Comparison of ENCODE assay signal across 18 cellular contexts in genomic region chr16:993731-994130, GRCh38. TPM values are rescaled to one million over a fixed set of nuclear protein-coding genes. Genes with fewer than 3 reads are reported as not detected.
DNase-seq lines count a peak whose midpoint lies in the region; ATAC-seq and TF ChIP-seq lines count a peak whose summit lies in the region.
"Had no signal": no experiment of that assay in that cellular context is flagged by ENCODE, and none has a peak within 500 bp of the region (broad histone marks: within the 10 kb centered on the region; RNA-seq: fewer than 3 reads in every experiment).

No MANE protein-coding gene starts in this region.

- H3K4ac ChIP-seq in IMR-90 (ENCODE audit: low read depth, low read length): no peak overlapping the region

- no peak overlapping the region for H3K27ac ChIP-seq in HEK293 (ENCODE audit: extremely low read depth, low read depth, low read length)
- H3K27ac ChIP-seq in IMR-90 (ENCODE audit: insufficient read depth, low read length): no peak overlapping the region
- no peak overlapping the region for H3K27ac ChIP-seq in suprapubic skin
- H3K27ac ChIP-seq: 22Rv1; A549; BLaER1 treated with 17β-estradiol and CSF1 and Interleukin-3, amounts not matched to agents 10 nM and 100 nM; C4-2B had no signal

- H2BK20ac ChIP-seq in IMR-90 (ENCODE audit: low read depth, low read length): no peak overlapping the region

- no peaks in the 10 kb centered on the region for H4K20me1 ChIP-seq in IMR-90 (ENCODE audit: insufficient read depth, low read length)

- dilution Hi-C loops in IMR-90 (cut with HindIII; ENCODE audit: low sequenced_read_pairs, unreplicated experiment): no loop called here

- H3K56ac ChIP-seq in IMR-90 (ENCODE audit: extremely low read depth, insufficient read depth, low read length): no peak overlapping the region

- H3K27me3 ChIP-seq in IMR-90 (ENCODE audit: control insufficient read depth, insufficient read depth, low read length): peaks cover 45% of the 10 kb centered on the region
- H3K27me3 ChIP-seq in suprapubic skin: peaks cover 64% of the 10 kb centered on the region

- CTCF ChIA-PET in HEK293 (lab: Yijun Ruan, JAX) (no interaction called here), IMR-90 (lab: Yijun Ruan, JAX) (no interaction called here)

- no peak overlapping the region for H4K91ac ChIP-seq in IMR-90 (ENCODE audit: insufficient read depth, low read depth, low read length)

- no peak overlapping the region for H2BK15ac ChIP-seq in IMR-90 (ENCODE audit: low read depth, low read length)

- H3K9me3 ChIP-seq in HEK293 (ENCODE audit: control insufficient read depth, insufficient read depth, low read depth, low read length) (no peaks in the 10 kb centered on the region), IMR-90 (ENCODE audit: control insufficient read depth, insufficient read depth, low read length) (peaks cover 27% of the 10 kb centered on the region), suprapubic skin (peaks cover 12% of the 10 kb centered on the region)
- H3K9me3 ChIP-seq: A549; BLaER1 treated with 17β-estradiol and CSF1 and Interleukin-3, amounts not matched to agents 10 nM and 100 nM; Caco-2 had no signal

- H3K4me2 ChIP-seq in IMR-90 (ENCODE audit: low read depth, low read length): no peak overlapping the region
- H3K4me2 ChIP-seq: A549; BLaER1 treated with 17β-estradiol and CSF1 and Interleukin-3, amounts not matched to agents 10 nM and 100 nM had no signal

- H3K9ac ChIP-seq in IMR-90 (ENCODE audit: low read depth, low read length): no peak overlapping the region
- H3K9ac ChIP-seq: BLaER1 treated with 17β-estradiol and CSF1 and Interleukin-3, amounts not matched to agents 10 nM and 100 nM had no signal

- H2AK9ac ChIP-seq in IMR-90 (replicated peaks; ENCODE audit: low read depth, low read length, poor library complexity): no peak overlapping the region

- DNase-seq in IMR-90 (no peak), NOMO-1 treated with dmso at 0.1 percent for 144 hours (lab: John Stamatoyannopoulos, UW; ENCODE audit: unreplicated experiment) (no peak), suprapubic skin (ENCODE audit: low spot score in 2 of 2) (no peak)
- DNase-seq in effector CD4-positive, alpha-beta T cell: no peak
- DNase-seq: AML-193; Caco-2; Calu3; CD4-positive, alpha-beta T cell; CD8-positive, alpha-beta T cell; DMS79 treated with DMSO at 0.1 percent for 48 hours; GF-D8 had no signal

- TF ChIP-seq EP300 in suprapubic skin (IDR thresholded peaks at IDR 0.05): no peak

- ATAC-seq in IMR-90 (ENCODE audit: low read depth): no peak
- peak; percentile 21 for ATAC-seq in stimulated activated memory B cell treated with anti-CD40 and anti-IgM and Interleukin-4, amounts not matched to agents 10 μg/mL and 1 μg/mL and 100 μg/mL, for 72 hours
- ATAC-seq: A549; CD8-positive, alpha-beta T cell had no signal

- no TSS peak for BruUV-seq in IMR-90 (replicated peaks; lab: Mats Ljungman, UMichigan)

- H2BK5ac ChIP-seq in IMR-90 (ENCODE audit: low read depth, low read length, poor library complexity, severe bottlenecking): peak overlapping the region; percentile 26

- no peaks in the 10 kb centered on the region for H3K79me1 ChIP-seq in IMR-90 (ENCODE audit: low read depth in 1 of 2, low read length in 2 of 2)

- H2AK5ac ChIP-seq in IMR-90 (ENCODE audit: low read depth, low read length): no peak overlapping the region

- H2AFZ ChIP-seq in IMR-90 (replicated peaks; ENCODE audit: low read length, poor library complexity): no peak overlapping the region

- H4K5ac ChIP-seq in IMR-90 (ENCODE audit: low read depth, low read length): no peak overlapping the region

- H3K23ac ChIP-seq in IMR-90 (ENCODE audit: low read depth, low read length): no peak overlapping the region

- 51% methylated on average over 3 of the region's 3 CpGs; no CpG with 5 or more reads in 1 of the 2 experiments for WGBS in IMR-90 (ENCODE audit: extremely low coverage in 2 of 2, insufficient read length in 1 of 2), 2 experiments
- WGBS in suprapubic skin: 88% methylated on average over 3 of the region's 3 CpGs

- peaks cover 20% of the 10 kb centered on the region for H3K4me1 Mint-ChIP-seq in stimulated activated memory B cell treated with anti-CD40 and anti-IgM and Interleukin-4, amounts not matched to agents 10 μg/mL and 1 μg/mL and 100 μg/mL, for 72 hours
- H3K4me1 Mint-ChIP-seq: B cell had no signal

- H3K18ac ChIP-seq in IMR-90 (ENCODE audit: low read depth, low read length): no peak overlapping the region

- in situ Hi-C loops in IMR-90 (cut with MboI; ENCODE audit: low sequenced_read_pairs): no loop called here

- peaks cover 79% of the 10 kb centered on the region for H3K27me3 Mint-ChIP-seq in stimulated activated memory B cell treated with anti-CD40 and anti-IgM and Interleukin-4, amounts not matched to agents 10 μg/mL and 1 μg/mL and 100 μg/mL, for 72 hours
- H3K27me3 Mint-ChIP-seq: CD4-positive, alpha-beta T cell had no signal

- no peak overlapping the region for H3K27ac Mint-ChIP-seq in stimulated activated memory B cell treated with anti-CD40 and anti-IgM and Interleukin-4, amounts not matched to agents 10 μg/mL and 1 μg/mL and 100 μg/mL, for 72 hours
- H3K27ac Mint-ChIP-seq: B cell; CD4-positive, alpha-beta T cell; CD8-positive, alpha-beta T cell had no signal

- no peaks in the 10 kb centered on the region for H3K9me1 ChIP-seq in IMR-90 (ENCODE audit: insufficient read depth, low read length)

- no peak overlapping the region for H2BK120ac ChIP-seq in IMR-90 (ENCODE audit: low read depth, low read length)

- intact Hi-C loops in IMR-90 (cut with micrococcal nuclease): no loop called here

- TF ChIP-seq POLR2A in IMR-90 (IDR thresholded peaks at IDR 0.05; ENCODE audit: low read depth, low read length) (no peak), suprapubic skin (IDR thresholded peaks at IDR 0.05) (no peak)

- no peak for TF ChIP-seq CTCF in HEK293 (tag by site-specific recombination; IDR thresholded peaks at IDR 0.05)
- TF ChIP-seq CTCF in IMR-90 (conservative IDR thresholded peaks at IDR 0.05; ENCODE audit: low read depth, low read length): no peak
- no peak for TF ChIP-seq CTCF in suprapubic skin (IDR thresholded peaks at IDR 0.05)

- H3K36me3 Mint-ChIP-seq in stimulated activated memory B cell treated with anti-CD40 and anti-IgM and Interleukin-4, amounts not matched to agents 10 μg/mL and 1 μg/mL and 100 μg/mL, for 72 hours: no peaks in the 10 kb centered on the region

- POLR2A ChIA-PET in HEK293 (lab: Yijun Ruan, JAX): interaction anchor here (0.5 kb wide), 1 partner anchor 36 kb away, joined by 3 read pairs; no protein-coding TSS in a partner anchor
- POLR2A ChIA-PET in IMR-90 (lab: Charles Lee; ENCODE audit: unreplicated experiment): no interaction called here

- H3K4me3 ChIP-seq in HEK293 (ENCODE audit: low read depth, low read length) (no peak overlapping the region), IMR-90 (ENCODE audit: insufficient read depth, low read depth, low read length) (no peak overlapping the region), suprapubic skin (no peak overlapping the region)
- H3K4me3 ChIP-seq: A549; BLaER1 treated with 17β-estradiol and CSF1 and Interleukin-3, amounts not matched to agents 10 nM and 100 nM had no signal

- H3K14ac ChIP-seq in IMR-90 (replicated peaks; ENCODE audit: low read depth, low read length): no peak overlapping the region

- peaks cover 11% of the 10 kb centered on the region for H3K9me3 Mint-ChIP-seq in stimulated activated memory B cell treated with anti-CD40 and anti-IgM and Interleukin-4, amounts not matched to agents 10 μg/mL and 1 μg/mL and 100 μg/mL, for 72 hours
- H3K9me3 Mint-ChIP-seq: CD4-positive, alpha-beta T cell; CD8-positive, alpha-beta T cell had no signal

- H3K4me1 ChIP-seq in HEK293 (ENCODE audit: control insufficient read depth, insufficient read depth, low read length) (no peaks in the 10 kb centered on the region), IMR-90 (ENCODE audit: control insufficient read depth, insufficient read depth, low read length) (no peaks in the 10 kb centered on the region), suprapubic skin (peaks cover 13% of the 10 kb centered on the region)

- H3K36me3 ChIP-seq in HEK293 (ENCODE audit: control insufficient read depth in 2 of 2, insufficient read depth in 1 of 2, low read length in 2 of 2): no peaks in the 10 kb centered on the region
- H3K36me3 ChIP-seq in IMR-90 (ENCODE audit: control insufficient read depth, insufficient read depth, low read length): no peaks in the 10 kb centered on the region
- H3K36me3 ChIP-seq in suprapubic skin: no peaks in the 10 kb centered on the region
- H3K36me3 ChIP-seq: BLaER1 treated with 17β-estradiol and CSF1 and Interleukin-3, amounts not matched to agents 10 nM and 100 nM had no signal

- TF ChIP-seq RAD21 in IMR-90 (IDR thresholded peaks at IDR 0.05; ENCODE audit: low read length): no peak

- no peak overlapping the region for H3K4me3 Mint-ChIP-seq in stimulated activated memory B cell treated with anti-CD40 and anti-IgM and Interleukin-4, amounts not matched to agents 10 μg/mL and 1 μg/mL and 100 μg/mL, for 72 hours
- H3K4me3 Mint-ChIP-seq: B cell; CD4-positive, alpha-beta T cell; CD8-positive, alpha-beta T cell had no signal

- H4K8ac ChIP-seq in IMR-90 (ENCODE audit: low read depth in 2 of 2, low read length in 2 of 2): no peak overlapping the region

TF ChIP-seq in HEK293, 187 proteins besides CTCF, POLR2A, EP300 and RAD21:
- no peak for TF ChIP-seq ZNF112 (tag by site-specific recombination; IDR thresholded peaks at IDR 0.05)
- no peak for TF ChIP-seq ZFP41 (tag by site-specific recombination; IDR thresholded peaks at IDR 0.05; ENCODE audit: borderline replicate concordance)
- TF ChIP-seq ZFHX2 (tag by site-specific recombination; conservative IDR thresholded peaks at IDR 0.05): peak; percentile 80
- TF ChIP-seq EGR2 (tag by site-specific recombination; IDR thresholded peaks at IDR 0.05; ENCODE audit: low read depth): peak; percentile 90

TF ChIP-seq in IMR-90, 13 proteins besides CTCF, POLR2A, EP300 and RAD21:
- TF ChIP-seq RCOR1 (IDR thresholded peaks at IDR 0.05; ENCODE audit: insufficient replicate concordance, low read length): no peak
- no peak for TF ChIP-seq MAZ (IDR thresholded peaks at IDR 0.05; ENCODE audit: borderline replicate concordance, low read depth, low read length)
- TF ChIP-seq FOS (IDR thresholded peaks at IDR 0.05; ENCODE audit: low read depth, low read length): no peak
- TF ChIP-seq BHLHE40 (IDR thresholded peaks at IDR 0.05; ENCODE audit: low read depth, low read length): no peak
- TF ChIP-seq MAFK (IDR thresholded peaks at IDR 0.05; ENCODE audit: low read depth, low read length): no peak
- no peak for TF ChIP-seq SMC3 (IDR thresholded peaks at IDR 0.05; ENCODE audit: low read depth, low read length)

RNA-seq across cellular contexts. Expression of gene SOX8, which starts 12.2 kb away (rescaled TPM):
- total RNA-seq in IMR-90 (2012; rRNA removed) (under 0.01 TPM in 2 replicates), suprapubic skin (10 to 100 TPM in 1 of 4 donors, 1 to 10 TPM in 3; 4.0 to 12.2 (median 7.3) TPM)
- 0.26 and 0.27 TPM in 2 replicates for polyA plus RNA-seq in IMR-90 (2012; rRNA removed)
- polyA plus RNA-seq in IMR-90 (2012; cell fraction: cytosol; rRNA removed): 0.15 and 0.22 TPM in 2 replicates
- 1.9 and 2.9 TPM in 2 replicates for polyA plus RNA-seq in IMR-90 (2012; cell fraction: nucleus; rRNA removed; ENCODE audit: low replicate concordance)

RNA-seq across cellular contexts. Expression of gene LMF1, which starts 22.9 kb away (rescaled TPM):
- 6.7 and 13.1 TPM in 2 replicates for total RNA-seq in IMR-90 (2012; rRNA removed)
- 7.7 and 11.0 TPM in 2 replicates for polyA plus RNA-seq in IMR-90 (2012; rRNA removed)
- 11.9 and 15.1 TPM in 2 replicates for polyA plus RNA-seq in IMR-90 (2012; cell fraction: cytosol; rRNA removed)
- polyA plus RNA-seq in IMR-90 (2012; cell fraction: nucleus; rRNA removed; ENCODE audit: low replicate concordance): 17.8 and 49.9 TPM in 2 replicates
- 100 to 1,000 TPM in 1 of 4 donors, 10 to 100 TPM in 3; 32.1 to 117 (median 38.0) TPM for total RNA-seq in suprapubic skin
